ENCODE assay signal across 8 cellular contexts in genomic region chr2:239400907-239401449, GRCh38. TPM values are rescaled to one million over a fixed set of nuclear protein-coding genes. Genes with fewer than 3 reads are reported as not detected.
DNase-seq lines count a peak whose midpoint lies in the region; ATAC-seq, FAIRE-seq and TF ChIP-seq lines count a peak whose summit lies in the region.

Gene HDAC4, minus strand, starts transcription at chr2:239401020. Its CDS starts 48,321 bp downstream, at chr2:239352699.

- H3K27ac Mint-ChIP-seq in T-helper 17 cell: peak within 1 kb of the TSS; percentile 95

- in situ Hi-C loops in transverse colon (cut with MboI; ENCODE audit: low pct_ligation_motif_present in 1 of 4, low pct_unique_long_range_greater_than_20kb in 1 of 4, low sequenced_read_pairs in 3 of 4): loop anchor here in 1 of 4 donors (25.0 kb wide), 1 partner anchor 586 kb away; no protein-coding TSS in a partner anchor

- H3K4me3 ChIP-seq in heart right ventricle (peak within 1 kb of the TSS; percentile 55 to 88 (median 73)), transverse colon (peak within 1 kb of the TSS; percentile 69 to 82 (median 76))

- H3K36me3 Mint-ChIP-seq in T-helper 17 cell (ENCODE audit: low read depth): no peaks in the 10 kb centered on the region

- ATAC-seq in HG02938 (IDR thresholded peaks at IDR 0.05; ENCODE audit: unreplicated experiment) (peak; percentile 82), T-helper 17 cell (peak; percentile 90), heart right ventricle (peak; percentile 95 to 99 (median 97))

- WGBS in heart right ventricle, 2 donors: 0 to 1% methylated on average over 47 to 55 of the region's 55 CpGs
- 1% methylated on average over 9 of the region's 55 CpGs; no CpG with 5 or more reads in 1 of the 2 donors for WGBS in transverse colon (ENCODE audit: low coverage in 1 of 2), 2 donors

- no peaks in the 10 kb centered on the region for H3K27me3 Mint-ChIP-seq in T-helper 17 cell

- H3K4me1 ChIP-seq in heart right ventricle (peaks cover 0 to 43% (median 29%) of the 10 kb centered on the region in 9 donors), transverse colon (peaks cover 0 to 23% (median 15%) of the 10 kb centered on the region in 4 donors)

- TF ChIP-seq EP300 in transverse colon (IDR thresholded peaks at IDR 0.05; ENCODE audit: low read depth): no peak

- H3K4me1 Mint-ChIP-seq in T-helper 17 cell: peaks cover 20% of the 10 kb centered on the region

- no peaks in the 10 kb centered on the region for H3K9me3 ChIP-seq in T-helper 17 cell (ENCODE audit: control insufficient read depth, low read length, poor library complexity, severe bottlenecking)
- no peaks in the 10 kb centered on the region for H3K9me3 ChIP-seq in heart right ventricle
- no peaks in the 10 kb centered on the region for H3K9me3 ChIP-seq in transverse colon

- intact Hi-C loops in heart right ventricle (cut with DNase I): loop anchor here in 3 of 10 donors (5.0 to 10.0 kb wide), 2 partner anchors 84 to 276 kb away; no protein-coding TSS in a partner anchor
- intact Hi-C loops in transverse colon (cut with DNase I; ENCODE audit: low total_unique reads): loop anchor here (10.0 kb wide), 1 partner anchor 296 kb away; no protein-coding TSS in a partner anchor

- TF ChIP-seq CTCF in heart right ventricle (IDR thresholded peaks at IDR 0.05) (no peak), transverse colon (IDR thresholded peaks at IDR 0.05) (no peak)

- H3K27ac ChIP-seq in heart right ventricle: peak within 1 kb of the TSS; percentile 95 to 100 (median 100)
- peak within 1 kb of the TSS; percentile 96 to 98 (median 96) for H3K27ac ChIP-seq in transverse colon

- no peak for TF ChIP-seq POLR2A in GM12892 (IDR thresholded peaks at IDR 0.05; ENCODE audit: low read depth, low read length)
- no peak for TF ChIP-seq POLR2A in transverse colon (IDR thresholded peaks at IDR 0.05)

- H3K36me3 ChIP-seq in heart right ventricle: no peaks in the 10 kb centered on the region
- H3K36me3 ChIP-seq in transverse colon: no peaks in the 10 kb centered on the region

- peak within 1 kb of the TSS; percentile 94 for H3K4me3 Mint-ChIP-seq in T-helper 17 cell

- H3K27me3 ChIP-seq in heart right ventricle: no peaks in the 10 kb centered on the region
- no peaks in the 10 kb centered on the region for H3K27me3 ChIP-seq in transverse colon

- FAIRE-seq in GM12892 (lab: Jason Lieb, UNC): no peak

- DNase-seq in GM12892 (ENCODE audit: insufficient read length) (peak; percentile 95), NCI-H1694 treated with DMSO at 0.1 percent for 48 hours (lab: John Stamatoyannopoulos, UW) (peak; percentile 97), T-helper 17 cell (peak; percentile 99 to 100 (median 99)), amniotic stem cell (lab: John Stamatoyannopoulos, UW) (peak; percentile 100), heart right ventricle (peak; percentile 99), pons (ENCODE audit: low spot score) (peak; percentile 99), transverse colon (peak; percentile 100)

RNA-seq across cellular contexts. Expression of gene HDAC4, which starts in this region (rescaled TPM):
- 4.6 TPM for polyA plus RNA-seq in GM12892 (2012; ENCODE audit: missing spikeins)
- 10 to 100 TPM; 78.9 to 79.0 TPM for total RNA-seq in T-helper 17 cell
- 10 to 100 TPM; 18.8 to 40.0 (median 27.2) TPM for total RNA-seq in heart right ventricle
- polyA plus RNA-seq in heart right ventricle: 10 to 100 TPM in 1 of 2 donors, 1 to 10 TPM in 1; 3.7 to 14.9 TPM
- 100 to 1,000 TPM in 2 of 4 donors, 10 to 100 TPM in 2; 33.9 to 192 (median 112) TPM for total RNA-seq in transverse colon

Comparison
In these comparisons a context has a peak if more than half of its experiments do, and no peak if none do; other contexts are left out.
1. Peak in every context shown above with its lines: DNase-seq, ATAC-seq, H3K4me3 ChIP-seq and H3K27ac ChIP-seq.